13 cellular contexts compared by ENCODE assay signal in the genomic region with DNA sequence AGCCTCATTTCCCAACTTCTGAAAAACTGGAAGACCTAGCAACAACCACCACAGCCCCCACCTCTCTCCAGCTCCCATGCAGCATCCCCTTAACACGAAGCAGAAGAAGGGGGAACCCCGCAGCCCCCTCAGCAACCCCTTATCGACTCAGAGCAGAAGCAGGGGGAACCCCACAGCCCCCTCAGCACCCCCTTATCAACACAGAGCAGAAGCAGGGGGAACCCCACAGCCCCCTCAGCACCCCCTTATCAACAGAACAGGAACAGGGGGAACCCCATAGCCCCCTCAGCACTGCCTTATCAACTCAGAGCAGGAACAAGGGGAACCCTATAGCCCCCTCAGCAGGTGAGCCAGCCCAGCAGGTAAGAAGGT. TPM values are rescaled to one million over a fixed set of nuclear protein-coding genes. Genes with fewer than 3 reads are reported as not detected.
DNase-seq lines count a peak whose midpoint lies in the region; ATAC-seq and TF ChIP-seq lines count a peak whose summit lies in the region.
"Had no signal": no experiment of that assay in that cellular context is flagged by ENCODE, and none has a peak within 500 bp of the region (broad histone marks: within the 10 kb centered on the region; RNA-seq: fewer than 3 reads in every experiment).

No MANE protein-coding gene starts in this region.

- POLR2A ChIA-PET in activated B cell treated with CpG ODN at 0.5 μM for 24 hours (lab: Charles Lee): interaction anchor here (1.1 kb wide), 1 partner anchor 89 kb away, joined by 3 read pairs; no protein-coding TSS in a partner anchor

- intact Hi-C loops in activated B cell treated with CpG ODN at 0.5 μM for 24 hours (cut with micrococcal nuclease): loop anchor here (5.0 kb wide), 1 partner anchor 32 kb away; no protein-coding TSS in a partner anchor
- intact Hi-C loops in right lobe of liver (cut with DNase I): no loop called here
- intact Hi-C loops in testis (cut with DNase I; ENCODE audit: low total_unique reads): no loop called here

- WGBS in right lobe of liver (ENCODE audit: insufficient coverage, low coverage, low lambda C conversion rate, missing lambda C conversion rate): no CpG with 5 or more reads among the region's 3 CpGs
- WGBS in testis, 2 donors: 64 to 71% methylated on average over 3 of the region's 3 CpGs

- no peaks in the 10 kb centered on the region for H3K27me3 Mint-ChIP-seq in activated T-cell treated with anti-CD3 and anti-CD28 coated beads, Interleukin-2, amount 50 U/mL, for 4 hours (ENCODE audit: low read depth)
- no peaks in the 10 kb centered on the region for H3K27me3 Mint-ChIP-seq in activated B cell treated with CpG ODN at 0.5 μM for 24 hours

- H3K4me3 Mint-ChIP-seq in activated T-cell treated with anti-CD3 and anti-CD28 coated beads, Interleukin-2, amount 50 U/mL, for 4 hours: no peak overlapping the region
- H3K4me3 Mint-ChIP-seq in activated B cell treated with CpG ODN at 0.5 μM for 24 hours: no peak overlapping the region

- ATAC-seq in activated T-cell treated with anti-CD3 and anti-CD28 coated beads, Interleukin-2, amount 50 U/mL, for 4 hours: peak; percentile 23 to 38
- ATAC-seq in activated B cell treated with CpG ODN at 0.5 μM for 24 hours (ENCODE audit: low read depth) (no peak), right lobe of liver (no peak)

- H3K4me1 ChIP-seq in right lobe of liver (peaks cover 0 to 89% (median 35%) of the 10 kb centered on the region in 4 donors), testis (peaks cover 50% of the 10 kb centered on the region)

- H3K27ac Mint-ChIP-seq in activated B cell treated with CpG ODN at 0.5 μM for 24 hours: peak overlapping the region; percentile 50

- peaks cover 17% of the 10 kb centered on the region for H3K36me3 Mint-ChIP-seq in activated T-cell treated with anti-CD3 and anti-CD28 coated beads, Interleukin-2, amount 50 U/mL, for 4 hours (ENCODE audit: insufficient read depth)
- peaks cover 62% of the 10 kb centered on the region for H3K36me3 Mint-ChIP-seq in activated B cell treated with CpG ODN at 0.5 μM for 24 hours (ENCODE audit: low read depth)

- H3K27me3 ChIP-seq in right lobe of liver (no peaks in the 10 kb centered on the region), testis (no peaks in the 10 kb centered on the region)

- H3K36me3 ChIP-seq in right lobe of liver (peaks cover 0 to 26% (median 5%) of the 10 kb centered on the region in 4 donors), testis (ENCODE audit: low read depth, missing control alignments) (no peaks in the 10 kb centered on the region)

- H3K4me1 Mint-ChIP-seq in activated T-cell treated with anti-CD3 and anti-CD28 coated beads, Interleukin-2, amount 50 U/mL, for 4 hours (ENCODE audit: low read depth): peaks cover 42% of the 10 kb centered on the region
- peaks cover 48% of the 10 kb centered on the region for H3K4me1 Mint-ChIP-seq in activated B cell treated with CpG ODN at 0.5 μM for 24 hours

- no peaks in the 10 kb centered on the region for H3K9me3 Mint-ChIP-seq in activated T-cell treated with anti-CD3 and anti-CD28 coated beads, Interleukin-2, amount 50 U/mL, for 4 hours
- H3K9me3 Mint-ChIP-seq in activated B cell treated with CpG ODN at 0.5 μM for 24 hours: no peaks in the 10 kb centered on the region

- H3K27ac ChIP-seq in right lobe of liver (peak overlapping the region in 2 of 3 donors; percentile 83 to 93), testis (no peak overlapping the region), coronary artery (no peak overlapping the region)

- DNase-seq in activated T-cell treated with anti-CD3 and anti-CD28 coated beads, Interleukin-2, amount 50 U/mL, for 4 hours: no peak
- no peak for DNase-seq in activated T-cell treated with anti-CD3 and anti-CD28 coated beads, Interleukin-2, amount 50 U/mL, for 1 hour
- DNase-seq in activated B cell treated with CpG ODN at 0.5 μM for 24 hours: no peak
- DNase-seq in right lobe of liver: no peak
- peak; percentile 6 for DNase-seq in testis
- DNase-seq in coronary artery (ENCODE audit: low spot score): no peak
- DNase-seq in NCI-H187 treated with DMSO at 0.1 percent for 48 hours (lab: John Stamatoyannopoulos, UW): no peak
- no peak for DNase-seq in mucosa of gallbladder (ENCODE audit: low spot score)
- DNase-seq: H7; hypothalamus; NCI-H510A; SHP77; stimulated activated CD4-positive, alpha-beta T cell treated with anti-CD3 and anti-CD28 coated beads, Interleukin-12 subunit alpha, Interleukin-12 subunit beta, amount 100 ng/mL, for 4 hours had no signal

- H3K4me3 ChIP-seq in right lobe of liver (no peak overlapping the region), testis (no peak overlapping the region), coronary artery (no peak overlapping the region)

- no peak for TF ChIP-seq POLR2A in right lobe of liver (IDR thresholded peaks at IDR 0.05)
- no peak for TF ChIP-seq POLR2A in testis (IDR thresholded peaks at IDR 0.05)

- no peak for TF ChIP-seq CTCF in activated B cell treated with CpG ODN at 0.5 μM for 24 hours (IDR thresholded peaks at IDR 0.05)
- TF ChIP-seq CTCF in right lobe of liver (IDR thresholded peaks at IDR 0.05): no peak
- no peak for TF ChIP-seq CTCF in testis (IDR thresholded peaks at IDR 0.05)
- TF ChIP-seq CTCF in coronary artery (IDR thresholded peaks at IDR 0.05): no peak

- CTCF ChIA-PET in activated B cell treated with CpG ODN at 0.5 μM for 24 hours (lab: Charles Lee): no interaction called here

- H3K9me3 ChIP-seq in right lobe of liver: no peaks in the 10 kb centered on the region
- no peaks in the 10 kb centered on the region for H3K9me3 ChIP-seq in testis

RNA-seq across cellular contexts. Expression of a gene that starts 6.7 kb away (rescaled TPM):
- total RNA-seq in activated T-cell treated with anti-CD3 and anti-CD28 coated beads, Interleukin-2, amount 50 U/mL, for 4 hours: 10 to 100 TPM; 33.7 to 38.7 (median 34.8) TPM
- total RNA-seq in activated B cell treated with CpG ODN at 0.5 μM for 24 hours (32.3 and 36.4 TPM in 2 replicates), right lobe of liver (100 to 1,000 TPM in 3 of 6 experiments, 10 to 100 TPM in 3; 61.6 to 140 (median 95.8) TPM), testis (100 to 1,000 TPM in 1 of 2 donors, 10 to 100 TPM in 1; 87.0 to 143 TPM), mucosa of gallbladder (61.3 TPM)
- 72.5 TPM for polyA plus RNA-seq in testis (ENCODE audit: insufficient read depth, low read depth, low replicate concordance)

RNA-seq across cellular contexts. Expression of a gene that starts 19.7 kb away (rescaled TPM):
- total RNA-seq in activated T-cell treated with anti-CD3 and anti-CD28 coated beads, Interleukin-2, amount 50 U/mL, for 4 hours: 1 to 10 TPM; 1.5 to 4.8 (median 2.2) TPM
- total RNA-seq in activated B cell treated with CpG ODN at 0.5 μM for 24 hours (0.98 and 2.5 TPM in 2 replicates), right lobe of liver (10 to 100 TPM; 16.8 to 35.1 (median 23.7) TPM), testis (1 to 10 TPM; 5.0 to 6.6 TPM), mucosa of gallbladder (21.4 TPM)
- 6.0 TPM for polyA plus RNA-seq in testis (ENCODE audit: insufficient read depth, low read depth, low replicate concordance)

RNA-seq across cellular contexts. Expression of a gene that starts 43.6 kb away (rescaled TPM):
- total RNA-seq in activated T-cell treated with anti-CD3 and anti-CD28 coated beads, Interleukin-2, amount 50 U/mL, for 4 hours: 100 to 1,000 TPM; 211 to 261 (median 247) TPM
- total RNA-seq in activated B cell treated with CpG ODN at 0.5 μM for 24 hours (94.7 and 96.9 TPM in 2 replicates), right lobe of liver (10 to 100 TPM; 18.5 to 53.9 (median 37.8) TPM), testis (10 to 100 TPM; 37.4 to 47.0 TPM), mucosa of gallbladder (76.7 TPM)
- polyA plus RNA-seq in testis (ENCODE audit: insufficient read depth, low read depth, low replicate concordance): 158 TPM

Comparison
In these comparisons a context has a peak if more than half of its experiments do, and no peak if none do; other contexts are left out.
1. ATAC-seq: peak in activated T-cell treated with anti-CD3 and anti-CD28 coated beads, Interleukin-2, amount 50 U/mL, for 4 hours (2 of 2); none in activated B cell treated with CpG ODN at 0.5 μM for 24 hours (single experiment) and right lobe of liver (0 of 4).
2. H3K27ac ChIP-seq: peak in right lobe of liver (2 of 3); none in testis (0 of 2) and coronary artery (0 of 2).